20 cellular contexts compared by ENCODE assay signal in the genomic region with DNA sequence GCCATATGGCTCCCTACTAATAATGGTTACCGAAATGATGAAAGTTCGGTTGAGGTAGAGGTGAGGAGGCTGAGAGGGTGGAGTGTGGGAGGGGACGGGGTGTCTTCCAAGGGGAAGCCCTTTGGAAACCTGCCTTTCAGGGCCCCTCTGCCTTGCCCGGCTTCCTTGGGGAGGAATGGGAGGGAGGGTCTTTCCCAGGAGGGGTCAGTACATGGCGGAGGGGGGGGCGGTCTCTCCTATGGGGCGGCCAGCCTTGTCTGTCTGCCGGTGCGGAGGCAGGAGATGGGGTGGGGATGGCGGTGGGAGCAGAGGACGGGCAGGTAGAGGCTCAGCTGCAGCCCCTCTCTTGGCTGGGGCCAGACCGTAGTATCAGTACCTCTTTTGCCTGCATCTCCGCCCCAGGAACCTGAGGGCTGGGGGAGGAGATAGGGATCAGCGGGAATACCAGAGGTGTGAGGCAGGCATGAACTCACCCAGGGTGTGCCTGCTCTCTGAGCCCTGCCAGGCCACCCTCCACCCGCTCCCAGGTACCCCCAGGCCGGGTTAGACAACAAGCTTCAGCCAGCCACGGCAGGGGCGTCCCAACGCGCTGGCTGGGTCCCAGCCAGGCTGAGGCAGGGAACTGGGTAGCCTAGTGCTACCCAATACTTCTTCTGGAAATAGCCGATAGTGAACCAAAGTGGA.
DNase-seq lines count a peak whose midpoint lies in the region; ATAC-seq and TF ChIP-seq lines count a peak whose summit lies in the region.
"Had no signal": no experiment of that assay in that cellular context is flagged by ENCODE, and none has a peak within 500 bp of the region (broad histone marks: within the 10 kb centered on the region; RNA-seq: fewer than 3 reads in every experiment).

No MANE protein-coding gene starts in this region.

- peak overlapping the region; percentile 59 for H3K4me2 ChIP-seq in PC-3 (ENCODE audit: low read length)
- H3K4me2 ChIP-seq: BLaER1 treated with 17β-estradiol and CSF1 and Interleukin-3, amounts not matched to agents 10 nM and 100 nM had no signal

- H3K27ac ChIP-seq in PC-3 (ENCODE audit: low read length) (peak overlapping the region; percentile 7), heart right ventricle (no peak overlapping the region), ovary (no peak overlapping the region)
- H3K27ac ChIP-seq: BLaER1 treated with 17β-estradiol and CSF1 and Interleukin-3, amounts not matched to agents 10 nM and 100 nM; HL-60 had no signal

- CTCF ChIA-PET in PC-3 (lab: Charles Lee): no interaction called here

- H3K36me3 ChIP-seq in PC-3 (ENCODE audit: low read depth, low read length) (no peaks in the 10 kb centered on the region), heart right ventricle (no peaks in the 10 kb centered on the region), ovary (no peaks in the 10 kb centered on the region)
- H3K36me3 ChIP-seq: BLaER1 treated with 17β-estradiol and CSF1 and Interleukin-3, amounts not matched to agents 10 nM and 100 nM; HAP-1 had no signal

- DNase-seq in CD14-positive monocyte (ENCODE audit: low spot score) (peak; percentile 38), PC-3 (peak; percentile 77), posterior vena cava (ENCODE audit: low spot score) (peak; percentile 57), heart right ventricle (no peak), GM03348 (ENCODE audit: low spot score) (no peak), chondrocyte (ENCODE audit: low spot score) (no peak), ovary (no peak)
- DNase-seq: 8988T, EL, KBM-7, NCI-H1092, NCI-H2107, NCI-H345, NCI-H526 treated with DMSO at 0.1 percent for 48 hours, SHP77 treated with DMSO at 0.1 percent for 48 hours had no signal

- no peak overlapping the region for H3K4me3 Mint-ChIP-seq in CD14-positive monocyte
- no peak overlapping the region for H3K4me3 Mint-ChIP-seq in chondrocyte (ENCODE audit: unreplicated experiment)

- H3K36me3 Mint-ChIP-seq in CD14-positive monocyte (no peaks in the 10 kb centered on the region), chondrocyte (ENCODE audit: low read depth) (no peaks in the 10 kb centered on the region)

- peaks cover 0 to 2% (median 0%) of the 10 kb centered on the region in 7 donors for H3K9me3 Mint-ChIP-seq in CD14-positive monocyte
- H3K9me3 Mint-ChIP-seq in chondrocyte (ENCODE audit: low read depth): no peaks in the 10 kb centered on the region

- H3K9me2 ChIP-seq in PC-3 (replicated peaks; ENCODE audit: low read length): no peaks in the 10 kb centered on the region

- no peak overlapping the region for H3K9ac ChIP-seq in PC-3 (ENCODE audit: low read length)
- H3K9ac ChIP-seq: BLaER1 treated with 17β-estradiol and CSF1 and Interleukin-3, amounts not matched to agents 10 nM and 100 nM had no signal

- H3K27me3 Mint-ChIP-seq in CD14-positive monocyte (ENCODE audit: low read depth in 3 of 3) (peaks cover 4 to 6% (median 5%) of the 10 kb centered on the region in 3 donors), chondrocyte (ENCODE audit: low read depth) (no peaks in the 10 kb centered on the region)

- no peak for TF ChIP-seq CTCF in CD14-positive monocyte (IDR thresholded peaks at IDR 0.05)
- no peak for TF ChIP-seq CTCF in PC-3 (conservative IDR thresholded peaks at IDR 0.05; ENCODE audit: low read depth, low read length)
- no peak for TF ChIP-seq CTCF in heart right ventricle (IDR thresholded peaks at IDR 0.05)
- no peak for TF ChIP-seq CTCF in chondrocyte (IDR thresholded peaks at IDR 0.05)
- no peak for TF ChIP-seq CTCF in ovary (IDR thresholded peaks at IDR 0.05)

- POLR2A ChIA-PET in PC-3 (lab: Charles Lee; ENCODE audit: unreplicated experiment): no interaction called here

- H4K20me1 ChIP-seq in PC-3 (ENCODE audit: low read length): no peaks in the 10 kb centered on the region
- H4K20me1 ChIP-seq: BLaER1 treated with 17β-estradiol and CSF1 and Interleukin-3, amounts not matched to agents 10 nM and 100 nM had no signal

- H2AFZ ChIP-seq in PC-3 (ENCODE audit: low read length): peak overlapping the region; percentile 41; the same call in 1 of the 2 replicates

- peak; percentile 40 for ATAC-seq in PC-3
- ATAC-seq in esophagus mucosa: peak; percentile 83
- no peak for ATAC-seq in heart right ventricle
- ATAC-seq: Panc1 had no signal

- H3K79me2 ChIP-seq in PC-3 (ENCODE audit: low read length): no peaks in the 10 kb centered on the region

- WGBS in heart right ventricle, 2 donors: 72 to 82% methylated on average over 21 of the region's 21 CpGs
- WGBS in ovary, 3 donors: 89 to 91% (median 89%) methylated on average over 21 of the region's 21 CpGs

- H3F3A ChIP-seq in PC-3 (ENCODE audit: low read length, unreplicated experiment): no peaks in the 10 kb centered on the region

- peaks cover 50% of the 10 kb centered on the region for H3K4me1 ChIP-seq in PC-3 (ENCODE audit: insufficient read depth, low read length)
- H3K4me1 ChIP-seq in heart right ventricle: peaks cover 0 to 3% (median 0%) of the 10 kb centered on the region in 9 donors
- no peaks in the 10 kb centered on the region for H3K4me1 ChIP-seq in ovary (ENCODE audit: insufficient read depth)
- H3K4me1 ChIP-seq: BLaER1 treated with 17β-estradiol and CSF1 and Interleukin-3, amounts not matched to agents 10 nM and 100 nM; HAP-1 had no signal

- intact Hi-C loops in CD14-positive monocyte (cut with micrococcal nuclease): no loop called here
- intact Hi-C loops in PC-3 (cut with micrococcal nuclease): no loop called here
- intact Hi-C loops in posterior vena cava (cut with DNase I): no loop called here
- intact Hi-C loops in heart right ventricle (cut with DNase I): no loop called here
- intact Hi-C loops in ovary (cut with DNase I): no loop called here

- H3K27me3 ChIP-seq in PC-3 (ENCODE audit: low read length) (no peaks in the 10 kb centered on the region), heart right ventricle (peaks cover 0 to 3% (median 0%) of the 10 kb centered on the region in 7 donors), ovary (no peaks in the 10 kb centered on the region)
- H3K27me3 ChIP-seq: BLaER1 treated with 17β-estradiol and CSF1 and Interleukin-3, amounts not matched to agents 10 nM and 100 nM had no signal

- H3K4me1 Mint-ChIP-seq in CD14-positive monocyte (peaks cover 7% of the 10 kb centered on the region), chondrocyte (ENCODE audit: low read depth) (peaks cover 41% of the 10 kb centered on the region)

- no TSS peak for BruUV-seq in PC-3 (replicated peaks; lab: Mats Ljungman, UMichigan)

- TF ChIP-seq EP300 in ovary (IDR thresholded peaks at IDR 0.05): no peak

- no peaks in the 10 kb centered on the region for H3K9me3 ChIP-seq in PC-3 (ENCODE audit: low read length)
- no peaks in the 10 kb centered on the region for H3K9me3 ChIP-seq in heart right ventricle
- H3K9me3 ChIP-seq in ovary: no peaks in the 10 kb centered on the region
- H3K9me3 ChIP-seq: BLaER1 treated with 17β-estradiol and CSF1 and Interleukin-3, amounts not matched to agents 10 nM and 100 nM; HAP-1 had no signal

- no peak for TF ChIP-seq POLR2A in ovary (IDR thresholded peaks at IDR 0.05)

- H3K4me3 ChIP-seq in PC-3 (ENCODE audit: low read length): no peak overlapping the region
- H3K4me3 ChIP-seq in heart right ventricle: no peak overlapping the region
- no peak overlapping the region for H3K4me3 ChIP-seq in ovary
- H3K4me3 ChIP-seq: BLaER1 treated with 17β-estradiol and CSF1 and Interleukin-3, amounts not matched to agents 10 nM and 100 nM; HAP-1 had no signal

- H3K27ac Mint-ChIP-seq in CD14-positive monocyte (no peak overlapping the region), chondrocyte (ENCODE audit: unreplicated experiment) (no peak overlapping the region)

Comparison
In these comparisons a context has a peak if more than half of its experiments do, and no peak if none do; other contexts are left out.
1. DNase-seq: peak in CD14-positive monocyte (single experiment), PC-3 (single experiment) and posterior vena cava (single experiment); none in heart right ventricle (0 of 2), GM03348 (single experiment), chondrocyte (single experiment) and ovary (0 of 5).
2. ATAC-seq: peak in PC-3 (single experiment) and esophagus mucosa (single experiment); none in heart right ventricle (0 of 8).